ENCODE assay signal across 1 cellular context in the genomic region with DNA sequence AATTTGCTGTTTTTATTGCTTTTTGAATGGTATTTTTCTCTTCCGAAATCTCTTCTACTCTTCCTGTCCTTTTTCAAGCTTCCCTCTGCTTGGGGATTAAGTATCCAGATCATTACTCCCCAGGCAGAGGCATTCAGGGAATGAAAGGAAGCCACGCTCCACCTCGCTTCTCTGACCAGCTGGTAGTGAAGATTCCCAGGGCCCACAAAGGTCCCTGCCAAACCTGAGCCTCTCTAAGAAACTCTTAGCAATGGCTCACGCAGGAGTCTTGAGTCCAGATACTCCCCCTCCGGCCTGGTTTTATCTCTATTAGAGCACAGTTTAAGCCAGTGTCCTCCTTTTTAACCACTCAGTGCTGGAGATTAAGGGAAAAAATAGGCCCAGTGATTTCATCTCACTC.
TF ChIP-seq lines count a peak whose summit lies in the region.

No MANE protein-coding gene starts in this region.

TF ChIP-seq in H1, 55 proteins besides CTCF, POLR2A, EP300 and RAD21:
- TF ChIP-seq SP2 (IDR thresholded peaks at IDR 0.05; ENCODE audit: low read length) (no peak), NANOG (IDR thresholded peaks at IDR 0.05; ENCODE audit: insufficient read depth, low read depth, low read length, poor library complexity, severe bottlenecking) (peak; percentile 68), JUND (IDR thresholded peaks at IDR 0.05; ENCODE audit: low read length) (no peak), TAF1 (IDR thresholded peaks at IDR 0.05; ENCODE audit: low read depth, low read length) (no peak), MAX (IDR thresholded peaks at IDR 0.05) (no peak), TEAD4 (IDR thresholded peaks at IDR 0.05; ENCODE audit: low read depth, low read length) (0 out of 2 replicates have a peak, but pooled peaks have one; percentile 40), YY1 (IDR thresholded peaks at IDR 0.05; ENCODE audit: low read depth, low read length) (0 out of 2 replicates have a peak, but pooled peaks have one; percentile 22)
TF ChIP-seq in H1: peak in this region for 3.
